Comparison of ENCODE assay signal across 1 cellular context in genomic region chr2:25743132-25743830, GRCh38.
TF ChIP-seq lines count a peak whose summit lies in the region.

No MANE protein-coding gene starts in this region.

TF ChIP-seq in GM12878, 131 proteins besides CTCF, POLR2A, EP300 and RAD21 (continued from another document):
- no peak for TF ChIP-seq USF1 (IDR thresholded peaks at IDR 0.05; ENCODE audit: borderline replicate concordance, extremely low read length, insufficient read depth, low read depth, low read length)
- TF ChIP-seq CHD1 (IDR thresholded peaks at IDR 0.05; ENCODE audit: low read depth, low read length) = no peak
- TF ChIP-seq ZBTB33 (IDR thresholded peaks at IDR 0.05) = no peak
- no peak for TF ChIP-seq SMARCA5 (IDR thresholded peaks at IDR 0.05)
- no peak for TF ChIP-seq IRF4 (IDR thresholded peaks at IDR 0.05; ENCODE audit: low read depth, low read length)
- peak; percentile 36; the same call in 1 of the 2 replicates for TF ChIP-seq RUNX3 (IDR thresholded peaks at IDR 0.05; ENCODE audit: low read length)
- no peak for TF ChIP-seq POU2F2 (IDR thresholded peaks at IDR 0.05; ENCODE audit: borderline replicate concordance, low read depth, low read length)
TF ChIP-seq in GM12878: peak in this region for 2.
